ENCODE assay signal across 1 cellular context in the genomic region with DNA sequence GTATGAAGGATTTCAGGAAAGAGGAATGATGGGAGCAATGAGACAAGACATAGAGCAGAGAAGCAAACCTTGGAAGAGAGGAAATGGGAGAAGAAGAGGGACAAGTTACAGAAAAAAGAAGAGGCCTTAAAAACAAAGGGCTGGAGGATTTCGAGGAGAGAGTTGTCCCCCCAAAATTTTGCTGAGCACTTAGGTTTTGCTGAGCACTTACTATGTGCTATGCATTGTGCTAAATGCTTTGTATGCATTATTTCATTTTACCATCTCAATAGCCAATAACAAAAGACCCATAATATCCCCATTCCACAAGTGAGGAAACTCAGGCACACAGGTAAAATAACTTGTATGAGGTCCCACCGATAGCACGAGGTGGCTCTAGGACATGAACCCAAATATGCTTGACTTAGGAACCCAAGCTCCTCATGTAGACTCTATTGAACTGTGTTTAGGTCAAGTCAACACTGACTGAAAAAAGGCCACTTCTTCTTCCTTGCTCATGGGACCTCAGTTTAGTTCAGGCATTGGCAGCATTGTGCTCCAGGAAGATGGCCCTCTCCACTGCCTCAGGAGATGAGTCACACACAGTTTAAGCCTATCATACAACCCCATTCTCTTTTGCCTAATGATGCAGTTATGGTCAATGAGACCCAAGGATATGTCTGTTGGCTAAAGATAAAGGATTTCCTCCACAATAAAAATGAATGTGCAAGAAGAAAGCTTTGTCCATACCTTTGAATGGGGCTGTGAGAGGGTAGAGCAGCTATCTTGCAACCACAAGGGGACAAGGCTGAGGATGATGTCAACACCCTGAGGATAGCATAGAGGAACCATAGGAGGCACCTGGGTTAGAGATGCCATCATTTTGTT.
TF ChIP-seq lines count a peak whose summit lies in the region.

No MANE protein-coding gene starts in this region.

TF ChIP-seq in HepG2, 621 proteins besides CTCF, POLR2A, EP300 and RAD21:
- TF ChIP-seq, protein P1, sequence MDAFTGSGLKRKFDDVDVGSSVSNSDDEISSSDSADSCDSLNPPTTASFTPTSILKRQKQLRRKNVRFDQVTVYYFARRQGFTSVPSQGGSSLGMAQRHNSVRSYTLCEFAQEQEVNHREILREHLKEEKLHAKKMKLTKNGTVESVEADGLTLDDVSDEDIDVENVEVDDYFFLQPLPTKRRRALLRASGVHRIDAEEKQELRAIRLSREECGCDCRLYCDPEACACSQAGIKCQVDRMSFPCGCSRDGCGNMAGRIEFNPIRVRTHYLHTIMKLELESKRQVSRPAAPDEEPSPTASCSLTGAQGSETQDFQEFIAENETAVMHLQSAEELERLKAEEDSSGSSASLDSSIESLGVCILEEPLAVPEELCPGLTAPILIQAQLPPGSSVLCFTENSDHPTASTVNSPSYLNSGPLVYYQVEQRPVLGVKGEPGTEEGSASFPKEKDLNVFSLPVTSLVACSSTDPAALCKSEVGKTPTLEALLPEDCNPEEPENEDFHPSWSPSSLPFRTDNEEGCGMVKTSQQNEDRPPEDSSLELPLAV (CRISPR knock-in tag; conservative IDR thresholded peaks at IDR 0.05; ENCODE audit: low read depth), result no peak
- TF ChIP-seq MAFF (IDR thresholded peaks at IDR 0.05; ENCODE audit: low read depth, low read length), result peak; percentile 35; the same call in 1 of the 2 replicates
- peak in 1 of 2 experiments; percentile 41; a peak in 1 of 4 replicates for TF ChIP-seq MAFK (conservative IDR thresholded peaks at IDR 0.05 in 1 of 2, IDR thresholded peaks at IDR 0.05 in 1 of 2; ENCODE audit: low read length in 2 of 2)
TF ChIP-seq in HepG2: peak in this region for 2.
